ENCODE assay signal across 8 cellular contexts in the genomic region with DNA sequence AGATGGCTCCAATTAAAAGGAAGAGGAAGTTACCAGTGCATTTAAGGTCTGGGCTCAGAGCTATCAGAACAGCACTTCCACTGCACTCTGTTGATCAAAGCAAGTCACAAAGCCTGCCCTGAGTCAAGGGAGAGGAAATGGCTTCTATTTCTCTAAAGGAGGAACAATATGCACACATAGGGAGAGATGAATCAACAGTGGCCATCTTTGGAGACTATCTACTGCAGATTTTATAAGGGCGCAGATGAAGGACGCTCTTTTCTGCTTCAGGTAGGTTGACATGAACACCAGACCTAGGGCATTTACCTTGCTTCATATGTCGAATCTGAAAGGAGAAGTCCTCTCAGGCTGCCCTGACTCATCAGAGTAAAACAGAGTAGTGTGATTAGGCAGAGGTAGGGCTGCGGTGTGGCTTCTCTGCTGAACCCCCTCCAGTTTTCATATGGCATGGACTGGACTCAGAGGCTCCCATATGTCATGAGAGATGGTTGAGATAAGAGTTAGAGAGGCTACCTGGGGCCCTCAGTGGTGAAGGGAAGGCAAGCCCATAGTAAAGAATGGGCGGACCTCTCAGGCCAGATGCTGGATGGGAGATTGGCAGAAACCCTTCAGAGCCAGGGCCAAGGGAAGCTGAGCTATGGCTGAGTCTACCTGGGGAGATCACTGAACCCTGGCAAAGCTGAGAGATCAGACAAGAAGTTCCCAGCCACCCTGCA.
DNase-seq lines count a peak whose midpoint lies in the region; ATAC-seq and TF ChIP-seq lines count a peak whose summit lies in the region.

No MANE protein-coding gene starts in this region.

- DNase-seq in DMS153 (lab: John Stamatoyannopoulos, UW) (peak; percentile 33), DMS153 treated with DMSO at 0.1 percent for 48 hours (lab: John Stamatoyannopoulos, UW; ENCODE audit: unreplicated experiment) (no peak), mucosa of descending colon (no peak), Ammon's horn (ENCODE audit: low spot score) (no peak), COR-L47 (lab: John Stamatoyannopoulos, UW) (no peak), cerebellar cortex (ENCODE audit: low spot score) (no peak)
- DNase-seq in activated CD4-positive, alpha-beta T cell treated with anti-CD3 and anti-CD28 coated beads for 4 hours = peak; percentile 52 to 57

- H3K9me3 ChIP-seq in mucosa of descending colon = no peaks in the 10 kb centered on the region

- ATAC-seq in HG03175 (IDR thresholded peaks at IDR 0.05; ENCODE audit: unreplicated experiment) (peak; percentile 81), mucosa of descending colon (peak; percentile 9)

- intact Hi-C loops in mucosa of descending colon (cut with DNase I, micrococcal nuclease) = no loop called here

- peaks cover 40% of the 10 kb centered on the region for H3K4me1 ChIP-seq in mucosa of descending colon (ENCODE audit: low read depth)

- no peak for TF ChIP-seq CTCF in mucosa of descending colon (IDR thresholded peaks at IDR 0.05)

- no peak overlapping the region for H3K4me3 ChIP-seq in mucosa of descending colon

- H3K36me3 ChIP-seq in mucosa of descending colon (ENCODE audit: low read depth) = no peaks in the 10 kb centered on the region

Comparison
In these comparisons a context has a peak if more than half of its experiments do, and no peak if none do; other contexts are left out.
1. DNase-seq: peak in DMS153 (single experiment) and activated CD4-positive, alpha-beta T cell treated with anti-CD3 and anti-CD28 coated beads for 4 hours (2 of 2); none in DMS153 treated with DMSO at 0.1 percent for 48 hours (single experiment), mucosa of descending colon (0 of 3), Ammon's horn (single experiment), COR-L47 (single experiment) and cerebellar cortex (single experiment).